In the genomic region with DNA sequence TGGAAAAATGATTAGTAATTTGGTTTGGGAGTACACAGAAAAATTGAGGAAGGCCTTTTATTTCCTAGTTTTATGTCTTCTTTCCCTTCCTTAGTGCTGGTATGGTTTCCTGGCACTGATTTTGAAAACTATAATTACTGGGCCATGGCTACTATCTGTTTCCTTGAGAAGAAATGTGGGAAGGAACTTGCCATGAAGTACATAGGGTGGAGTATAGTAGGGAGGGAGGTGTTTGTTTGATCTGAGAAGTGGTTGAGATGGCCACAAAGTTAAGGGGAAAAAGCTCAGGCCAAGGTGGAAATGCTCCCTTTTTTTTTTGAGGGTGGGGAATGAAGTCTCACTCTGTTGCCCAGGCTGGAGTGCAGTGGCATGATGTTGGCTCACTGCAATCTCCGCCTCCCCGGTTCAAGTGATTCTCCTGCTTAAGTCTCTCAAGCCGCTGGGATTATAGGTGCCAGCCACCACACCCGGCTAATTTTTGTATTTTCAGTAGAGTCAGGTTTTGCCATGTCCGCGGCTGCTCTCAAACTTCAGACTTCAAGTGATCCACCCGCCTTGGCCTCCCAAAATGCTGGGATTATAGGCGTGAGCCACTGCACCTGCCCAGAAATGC, we compare ENCODE assay signal across 1 cellular context.
TF ChIP-seq lines count a peak whose summit lies in the region.

No MANE protein-coding gene starts in this region.

TF ChIP-seq in K562, 482 proteins besides CTCF, POLR2A, EP300 and RAD21:
- TF ChIP-seq ZZZ3 (IDR thresholded peaks at IDR 0.05) (no peak), MBD2 (IDR thresholded peaks at IDR 0.05; ENCODE audit: borderline replicate concordance, low read depth) (no peak), ELF1 (tag; IDR thresholded peaks at IDR 0.05) (no peak), CCNT2 (IDR thresholded peaks at IDR 0.05; ENCODE audit: borderline replicate concordance, extremely low read depth, insufficient read length, low read depth, low read length) (no peak), SAFB2 (IDR thresholded peaks at IDR 0.05; ENCODE audit: borderline replicate concordance, low read depth, low read length, severe bottlenecking) (no peak), MED1 (CRISPR knock-in tag; IDR thresholded peaks at IDR 0.05; ENCODE audit: borderline replicate concordance) (no peak), TCF7L2 (IDR thresholded peaks at IDR 0.05; ENCODE audit: low read depth, low read length) (no peak), ZNF41 (CRISPR knock-in tag; conservative IDR thresholded peaks at IDR 0.05) (no peak), POLR2H (tag; IDR thresholded peaks at IDR 0.05; ENCODE audit: low read depth) (no peak), ZNF316 (IDR thresholded peaks at IDR 0.05) (no peak), SNRNP70 (optimal IDR thresholded peaks at IDR 0.05; ENCODE audit: low read depth, low read length) (no peak), SMAD3 (CRISPR knock-in tag; conservative IDR thresholded peaks at IDR 0.05) (no peak), KLF10 (CRISPR knock-in tag; IDR thresholded peaks at IDR 0.05) (no peak)
- TF ChIP-seq, protein P1, sequence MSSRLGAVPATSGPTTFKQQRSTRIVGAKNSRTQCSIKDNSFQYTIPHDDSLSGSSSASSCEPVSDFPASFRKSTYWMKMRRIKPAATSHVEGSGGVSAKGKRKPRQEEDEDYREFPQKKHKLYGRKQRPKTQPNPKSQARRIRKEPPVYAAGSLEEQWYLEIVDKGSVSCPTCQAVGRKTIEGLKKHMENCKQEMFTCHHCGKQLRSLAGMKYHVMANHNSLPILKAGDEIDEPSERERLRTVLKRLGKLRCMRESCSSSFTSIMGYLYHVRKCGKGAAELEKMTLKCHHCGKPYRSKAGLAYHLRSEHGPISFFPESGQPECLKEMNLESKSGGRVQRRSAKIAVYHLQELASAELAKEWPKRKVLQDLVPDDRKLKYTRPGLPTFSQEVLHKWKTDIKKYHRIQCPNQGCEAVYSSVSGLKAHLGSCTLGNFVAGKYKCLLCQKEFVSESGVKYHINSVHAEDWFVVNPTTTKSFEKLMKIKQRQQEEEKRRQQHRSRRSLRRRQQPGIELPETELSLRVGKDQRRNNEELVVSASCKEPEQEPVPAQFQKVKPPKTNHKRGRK (tag; IDR thresholded peaks at IDR 0.05), result no peak
- TF ChIP-seq, protein P2, sequence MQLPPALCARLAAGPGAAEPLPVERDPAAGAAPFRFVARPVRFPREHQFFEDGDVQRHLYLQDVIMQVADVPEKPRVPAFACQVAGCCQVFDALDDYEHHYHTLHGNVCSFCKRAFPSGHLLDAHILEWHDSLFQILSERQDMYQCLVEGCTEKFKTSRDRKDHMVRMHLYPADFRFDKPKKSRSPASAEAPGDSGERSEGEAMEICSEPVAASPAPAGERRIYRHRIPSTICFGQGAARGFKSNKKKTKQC (CRISPR knock-in tag; IDR thresholded peaks at IDR 0.05), result no peak
